Comparison of ENCODE assay signal across 16 cellular contexts in genomic region chr9:78238061-78239038, GRCh38. TPM values are rescaled to one million over a fixed set of nuclear protein-coding genes. Genes with fewer than 3 reads are reported as not detected.
A peak's percentile ranks its signal among the peaks of the same experiment; 100 is the strongest.
DNase-seq lines count a peak whose midpoint lies in the region; ATAC-seq and TF ChIP-seq lines count a peak whose summit lies in the region.
"Had no signal": no experiment of that assay in that cellular context is flagged by ENCODE, and none has a peak within 500 bp of the region (broad histone marks: within the 10 kb centered on the region; RNA-seq: fewer than 3 reads in every experiment).

No MANE protein-coding gene starts in this region.

- no peaks in the 10 kb centered on the region for H3K9me3 ChIP-seq in neural cell (ENCODE audit: low read length)
- H3K9me3 ChIP-seq in effector memory CD4-positive, alpha-beta T cell (ENCODE audit: control insufficient read depth, low read length), result no peaks in the 10 kb centered on the region
- H3K9me3 ChIP-seq: pancreas, upper lobe of left lung had no signal

- CTCF ChIA-PET in activated CD4-positive, alpha-beta memory T cell treated with anti-CD3 and anti-CD28 coated beads, Interleukin-2, amount 10 ng/mL, durations not matched to agents 7 days and 5 days (lab: Charles Lee), result interaction anchor here (0.8 to 1.6 kb wide), 4 partner anchors 13 to 261 kb away, joined by 3 to 4 read pairs (median 4); partner anchors contain the start of gene PSAT1
- CTCF ChIA-PET in activated CD4-positive, alpha-beta memory T cell treated with anti-CD3 and anti-CD28 coated beads for 36 hours (lab: Charles Lee), result no interaction called here

- H4K20me1 ChIP-seq in neural cell (ENCODE audit: insufficient read depth), result no peaks in the 10 kb centered on the region

- intact Hi-C loops in activated CD4-positive, alpha-beta memory T cell treated with anti-CD3 and anti-CD28 coated beads for 36 hours (cut with micrococcal nuclease), result loop anchor here (5.0 to 10.0 kb wide), 2 partner anchors 206 to 1064 kb away; partner anchors contain the start of genes GNAQ and VPS13A

- no peak overlapping the region for H3K4me2 ChIP-seq in neural cell (ENCODE audit: low read length)

- no peaks in the 10 kb centered on the region for H3F3A ChIP-seq in neural cell (ENCODE audit: insufficient read depth, low read length, poor library complexity, severe bottlenecking)

- peak overlapping the region; percentile 32 for H3K4me3 Mint-ChIP-seq in activated CD4-positive, alpha-beta memory T cell treated with anti-CD3 and anti-CD28 coated beads, Interleukin-2, amount 10 ng/mL, durations not matched to agents 7 days and 5 days
- H3K4me3 Mint-ChIP-seq in activated CD4-positive, alpha-beta memory T cell treated with anti-CD3 and anti-CD28 coated beads for 36 hours, result no peak overlapping the region
- peak overlapping the region; percentile 53 for H3K4me3 Mint-ChIP-seq in activated naive CD8-positive, alpha-beta T cell treated with anti-CD3 and anti-CD28 coated beads, Interleukin-2, amount 50 U/mL, for 24 hours

- H3K4me1 Mint-ChIP-seq in activated CD4-positive, alpha-beta memory T cell treated with anti-CD3 and anti-CD28 coated beads, Interleukin-2, amount 10 ng/mL, durations not matched to agents 7 days and 5 days, result peaks cover 60% of the 10 kb centered on the region
- H3K4me1 Mint-ChIP-seq in activated CD4-positive, alpha-beta memory T cell treated with anti-CD3 and anti-CD28 coated beads for 36 hours (ENCODE audit: low read depth), result peaks cover 42% of the 10 kb centered on the region
- H3K4me1 Mint-ChIP-seq in activated naive CD8-positive, alpha-beta T cell treated with anti-CD3 and anti-CD28 coated beads, Interleukin-2, amount 50 U/mL, for 24 hours, result peaks cover 36% of the 10 kb centered on the region

- H3K27me3 ChIP-seq in neural cell (ENCODE audit: insufficient read depth, low read depth, low read length), result no peaks in the 10 kb centered on the region
- no peaks in the 10 kb centered on the region for H3K27me3 ChIP-seq in effector memory CD4-positive, alpha-beta T cell (replicated peaks; ENCODE audit: control insufficient read depth, insufficient read depth, low read length, poor library complexity, severe bottlenecking)
- H3K27me3 ChIP-seq: brain microvascular endothelial cell, pancreas, upper lobe of left lung had no signal

- H3K9me3 Mint-ChIP-seq in activated CD4-positive, alpha-beta memory T cell treated with anti-CD3 and anti-CD28 coated beads, Interleukin-2, amount 10 ng/mL, durations not matched to agents 7 days and 5 days, result no peaks in the 10 kb centered on the region
- H3K9me3 Mint-ChIP-seq in activated CD4-positive, alpha-beta memory T cell treated with anti-CD3 and anti-CD28 coated beads for 36 hours, result no peaks in the 10 kb centered on the region
- H3K9me3 Mint-ChIP-seq in activated naive CD8-positive, alpha-beta T cell treated with anti-CD3 and anti-CD28 coated beads, Interleukin-2, amount 50 U/mL, for 24 hours, result no peaks in the 10 kb centered on the region

- H3K9me2 ChIP-seq in neural cell (ENCODE audit: insufficient read depth, low read length), result no peaks in the 10 kb centered on the region

- no peak overlapping the region for H3K9ac ChIP-seq in neural cell (ENCODE audit: low read length)

- peaks cover 40% of the 10 kb centered on the region for H3K36me3 Mint-ChIP-seq in activated CD4-positive, alpha-beta memory T cell treated with anti-CD3 and anti-CD28 coated beads, Interleukin-2, amount 10 ng/mL, durations not matched to agents 7 days and 5 days (ENCODE audit: low read depth)
- peaks cover 25% of the 10 kb centered on the region for H3K36me3 Mint-ChIP-seq in activated CD4-positive, alpha-beta memory T cell treated with anti-CD3 and anti-CD28 coated beads for 36 hours
- peaks cover 29% of the 10 kb centered on the region for H3K36me3 Mint-ChIP-seq in activated naive CD8-positive, alpha-beta T cell treated with anti-CD3 and anti-CD28 coated beads, Interleukin-2, amount 50 U/mL, for 24 hours (ENCODE audit: low read depth)

- ATAC-seq in activated naive CD8-positive, alpha-beta T cell treated with anti-CD3 and anti-CD28 coated beads, Interleukin-2, amount 50 U/mL, for 24 hours, result no peak
- ATAC-seq: pancreas had no signal

- peaks cover 5% of the 10 kb centered on the region for H3K4me1 ChIP-seq in effector memory CD4-positive, alpha-beta T cell (ENCODE audit: control insufficient read depth, insufficient read depth, low read length, poor library complexity, severe bottlenecking)

- H3K4me3 ChIP-seq in HFF-Myc (replicated peaks; ENCODE audit: low read depth, low read length) (peak overlapping the region; percentile 6; the same call in 1 of the 2 replicates), neural cell (ENCODE audit: low read length) (peak overlapping the region; percentile 42)
- no peak overlapping the region for H3K4me3 ChIP-seq in effector memory CD4-positive, alpha-beta T cell (ENCODE audit: insufficient read depth, low read depth, low read length, poor library complexity, severe bottlenecking)
- H3K4me3 ChIP-seq: pancreas, upper lobe of left lung had no signal

- no peaks in the 10 kb centered on the region for H3K36me3 ChIP-seq in neural cell (ENCODE audit: insufficient read depth, low read length)
- H3K36me3 ChIP-seq in effector memory CD4-positive, alpha-beta T cell (ENCODE audit: control insufficient read depth, insufficient read depth, low read length), result no peaks in the 10 kb centered on the region
- H3K36me3 ChIP-seq: brain microvascular endothelial cell, pancreas had no signal

- H3K79me2 ChIP-seq in neural cell (replicated peaks; ENCODE audit: insufficient read depth, low read length), result peaks cover 7% of the 10 kb centered on the region

- H3K27me3 Mint-ChIP-seq in activated CD4-positive, alpha-beta memory T cell treated with anti-CD3 and anti-CD28 coated beads, Interleukin-2, amount 10 ng/mL, durations not matched to agents 7 days and 5 days, result no peaks in the 10 kb centered on the region
- no peaks in the 10 kb centered on the region for H3K27me3 Mint-ChIP-seq in activated CD4-positive, alpha-beta memory T cell treated with anti-CD3 and anti-CD28 coated beads for 36 hours
- peaks cover 2% of the 10 kb centered on the region for H3K27me3 Mint-ChIP-seq in activated naive CD8-positive, alpha-beta T cell treated with anti-CD3 and anti-CD28 coated beads, Interleukin-2, amount 50 U/mL, for 24 hours

- no peak overlapping the region for H2AFZ ChIP-seq in neural cell (ENCODE audit: low read depth, low read length)

- TF ChIP-seq CTCF in HFF-Myc (IDR thresholded peaks at IDR 0.05; ENCODE audit: low read depth, low read length, missing control alignments) (no peak), neural cell (IDR thresholded peaks at IDR 0.05; ENCODE audit: poor library complexity, severe bottlenecking) (no peak)

- no peak overlapping the region for H3K27ac ChIP-seq in neural cell (ENCODE audit: low read length)
- no peak overlapping the region for H3K27ac ChIP-seq in effector memory CD4-positive, alpha-beta T cell (ENCODE audit: insufficient read depth, low read length, poor library complexity, severe bottlenecking)
- H3K27ac ChIP-seq: brain microvascular endothelial cell, pancreas, upper lobe of left lung had no signal

- TF ChIP-seq EP300 in neural cell (conservative IDR thresholded peaks at IDR 0.05; ENCODE audit: poor library complexity, severe bottlenecking), result no peak

- no peak for DNase-seq in activated CD4-positive, alpha-beta memory T cell treated with anti-CD3 and anti-CD28 coated beads, Interleukin-2, amount 10 ng/mL, durations not matched to agents 7 days and 5 days
- DNase-seq in activated CD4-positive, alpha-beta memory T cell treated with anti-CD3 and anti-CD28 coated beads for 36 hours, result no peak
- DNase-seq in HFF-Myc (ENCODE audit: extremely low read depth, low read depth) (no peak), NCI-H510A treated with DMSO at 0.1 percent for 48 hours (lab: John Stamatoyannopoulos, UW) (no peak), H4 (ENCODE audit: low spot score) (no peak)
- DNase-seq in activated naive CD8-positive, alpha-beta T cell treated with anti-CD3 and anti-CD28 coated beads, Interleukin-2, amount 50 U/mL, for 24 hours, result no peak
- no peak for DNase-seq in effector memory CD4-positive, alpha-beta T cell
- DNase-seq: brain microvascular endothelial cell, DMS 273 treated with DMSO at 0.1 percent for 48 hours, foreskin fibroblast, mammary epithelial cell, NCI-H1436, NCI-H526, pancreas, upper lobe of left lung had no signal

- H3K27ac Mint-ChIP-seq in activated CD4-positive, alpha-beta memory T cell treated with anti-CD3 and anti-CD28 coated beads, Interleukin-2, amount 10 ng/mL, durations not matched to agents 7 days and 5 days, result no peak overlapping the region
- no peak overlapping the region for H3K27ac Mint-ChIP-seq in activated CD4-positive, alpha-beta memory T cell treated with anti-CD3 and anti-CD28 coated beads for 36 hours
- peak overlapping the region; percentile 59 for H3K27ac Mint-ChIP-seq in activated naive CD8-positive, alpha-beta T cell treated with anti-CD3 and anti-CD28 coated beads, Interleukin-2, amount 50 U/mL, for 24 hours

- POLR2A ChIA-PET in activated CD4-positive, alpha-beta memory T cell treated with anti-CD3 and anti-CD28 coated beads, Interleukin-2, amount 10 ng/mL, durations not matched to agents 7 days and 5 days (lab: Charles Lee), result interaction anchor here (6.6 kb wide), 1 partner anchor 59 kb away, joined by 51 read pairs; the partner anchor contains the start of gene PSAT1
- POLR2A ChIA-PET in activated CD4-positive, alpha-beta memory T cell treated with anti-CD3 and anti-CD28 coated beads for 36 hours (lab: Charles Lee), result no interaction called here

- no peak for TF ChIP-seq RAD21 in neural cell (conservative IDR thresholded peaks at IDR 0.05)

RNA-seq across cellular contexts. Expression of gene CEP78, which starts 2.5 kb away (rescaled TPM):
- total RNA-seq in activated CD4-positive, alpha-beta memory T cell treated with anti-CD3 and anti-CD28 coated beads, Interleukin-2, amount 10 ng/mL, durations not matched to agents 7 days and 5 days, result 10 to 100 TPM; 41.8 to 44.3 TPM
- 10 to 100 TPM; 40.1 to 42.2 TPM for total RNA-seq in activated CD4-positive, alpha-beta memory T cell treated with anti-CD3 and anti-CD28 coated beads for 36 hours
- 57.8 and 64.9 TPM in 2 replicates for polyA plus RNA-seq in neural cell
- 81.8 and 88.7 TPM in 2 replicates for polyA minus RNA-seq in neural cell
- 24.2 and 30.9 TPM in 2 replicates for total RNA-seq in H4 (2014; rRNA removed; shearing (Covaris generic))

RNA-seq across cellular contexts. Expression of gene PSAT1, which starts 58.6 kb away (rescaled TPM):
- 100 to 1,000 TPM; 125 to 130 TPM for total RNA-seq in activated CD4-positive, alpha-beta memory T cell treated with anti-CD3 and anti-CD28 coated beads, Interleukin-2, amount 10 ng/mL, durations not matched to agents 7 days and 5 days
- 100 to 1,000 TPM; 132 to 137 TPM for total RNA-seq in activated CD4-positive, alpha-beta memory T cell treated with anti-CD3 and anti-CD28 coated beads for 36 hours
- 16.9 and 18.0 TPM in 2 replicates for polyA plus RNA-seq in neural cell
- 13.6 and 16.3 TPM in 2 replicates for polyA minus RNA-seq in neural cell
- total RNA-seq in H4 (2014; rRNA removed; shearing (Covaris generic)), result 238 and 323 TPM in 2 replicates
